In the genomic region with DNA sequence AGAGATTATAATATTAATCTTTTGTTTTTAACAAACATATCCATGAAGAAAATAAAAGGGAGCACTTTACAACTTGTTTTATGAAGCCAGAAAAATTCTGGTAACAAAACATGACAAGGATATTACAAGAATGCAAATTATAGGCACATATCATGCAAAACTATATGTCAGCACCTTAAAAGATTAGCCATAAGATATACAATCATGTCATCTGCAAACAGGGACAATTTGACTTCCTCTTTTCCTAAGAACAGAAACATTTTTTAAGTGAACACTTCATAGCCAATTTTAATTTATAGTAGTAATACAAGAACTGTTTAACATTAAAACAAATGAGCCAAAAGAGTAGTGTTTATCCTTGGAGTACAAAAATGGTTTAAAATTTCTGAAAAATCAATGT, we compare ENCODE assay signal across 33 cellular contexts.
"Had no signal": no experiment of that assay in that cellular context is flagged by ENCODE, and none has a peak within 500 bp of the region (broad histone marks: within the 10 kb centered on the region; RNA-seq: fewer than 3 reads in every experiment).

No MANE protein-coding gene starts in this region.

- H3K27ac Mint-ChIP-seq: activated CD4-positive, alpha-beta memory T cell treated with anti-CD3 and anti-CD28 coated beads, Interleukin-2, amount 10 ng/mL, durations not matched to agents 7 days and 5 days; activated CD4-positive, alpha-beta T cell treated with anti-CD3 and anti-CD28 coated beads for 36 hours; activated CD4-positive, alpha-beta T cell treated with anti-CD3 and anti-CD28 coated beads, Interleukin-2, amount 10 ng/mL, durations not matched to agents 7 days and 5 days; activated naive CD4-positive, alpha-beta T cell treated with anti-CD3 and anti-CD28 coated beads for 36 hours; activated naive CD4-positive, alpha-beta T cell treated with anti-CD3 and anti-CD28 coated beads, Interleukin-2, amount 50 U/mL, for 72 hours; activated naive CD8-positive, alpha-beta T cell treated with anti-CD3 and anti-CD28 coated beads for 36 hours; activated T-cell treated with anti-CD3 and anti-CD28 coated beads, Interleukin-2, amount 50 U/mL, for 72 hours; activated T-helper 1 cell treated with anti-CD3 and anti-CD28 coated beads, Interleukin-12 subunit alpha, Interleukin-12 subunit beta, Interleukin-2, Interleukin-4 antibody, amounts not matched to agents 30 ng/mL and 10 ng/mL and 1 ng/mL, durations not matched to agents 14 hours and 24 hours and 36 hours; activated T-helper 17 cell treated with anti-CD3 and anti-CD28 coated beads, Interleukin-2, amount 50 U/mL, for 72 hours; T-helper 17 cell; WTC11 had no signal

- H3K4me1 Mint-ChIP-seq: activated CD4-positive, alpha-beta memory T cell treated with anti-CD3 and anti-CD28 coated beads, Interleukin-2, amount 10 ng/mL, durations not matched to agents 7 days and 5 days; activated CD4-positive, alpha-beta T cell treated with anti-CD3 and anti-CD28 coated beads for 36 hours; activated CD4-positive, alpha-beta T cell treated with anti-CD3 and anti-CD28 coated beads, Interleukin-2, amount 10 ng/mL, durations not matched to agents 7 days and 5 days; activated naive CD8-positive, alpha-beta T cell treated with anti-CD3 and anti-CD28 coated beads for 36 hours; activated T-helper 17 cell treated with anti-CD3 and anti-CD28 coated beads, Interleukin-2, amount 50 U/mL, for 72 hours; T-helper 17 cell; WTC11 had no signal

- H3K9me3 Mint-ChIP-seq: activated naive CD8-positive, alpha-beta T cell treated with anti-CD3 and anti-CD28 coated beads for 36 hours; WTC11 had no signal

- DNase-seq: activated CD4-positive, alpha-beta memory T cell treated with anti-CD3 and anti-CD28 coated beads, Interleukin-2, amount 10 ng/mL, durations not matched to agents 7 days and 5 days; activated CD4-positive, alpha-beta T cell treated with anti-CD3 and anti-CD28 coated beads for 1 hour; activated CD4-positive, alpha-beta T cell treated with anti-CD3 and anti-CD28 coated beads for 36 hours; activated CD4-positive, alpha-beta T cell treated with anti-CD3 and anti-CD28 coated beads for 48 hours; activated CD4-positive, alpha-beta T cell treated with anti-CD3 and anti-CD28 coated beads, Interleukin-2, amount 10 ng/mL, durations not matched to agents 7 days and 5 days; activated CD4-positive, alpha-beta T cell treated with anti-CD3 and anti-CD28 coated beads, Interleukin-2, amount 50 U/mL, for 48 hours; activated CD4-positive, CD25-positive, alpha-beta regulatory T cell; activated CD8-positive, alpha-beta memory T cell treated with anti-CD3 and anti-CD28 coated beads, Interleukin-2, amount 50 U/mL, for 4 hours; activated effector memory CD4-positive, alpha-beta T cell treated with anti-CD3 and anti-CD28 coated beads, Interleukin-2, amount 50 U/mL, for 16 hours; activated gamma-delta T cell treated with Interleukin-2 at 50 U/mL for 16 hours; activated naive CD4-positive, alpha-beta T cell; activated naive CD4-positive, alpha-beta T cell treated with anti-CD3 and anti-CD28 coated beads for 36 hours; activated naive CD4-positive, alpha-beta T cell treated with anti-CD3 and anti-CD28 coated beads, Interleukin-2, amount 50 U/mL, for 16 hours; activated naive CD8-positive, alpha-beta T cell treated with anti-CD3 and anti-CD28 coated beads for 36 hours; activated T-cell treated with anti-CD3 and anti-CD28 coated beads for 4 hours; activated T-cell treated with anti-CD3 and anti-CD28 coated beads, Interleukin-2, amount 50 U/mL, for 1 hour; activated T-cell treated with anti-CD3 and anti-CD28 coated beads, Interleukin-2, amount 50 U/mL, for 4 hours; activated T-cell treated with anti-CD3 and anti-CD28 coated beads, Interleukin-2, amount 50 U/mL, for 72 hours; adrenal gland; amniotic stem cell; aorta; body of pancreas; brain microvascular endothelial cell; central memory CD4-positive, alpha-beta T cell; T-helper 17 cell; T-helper 9 cell; WERI-Rb-1 had no signal

- ATAC-seq: activated CD4-positive, alpha-beta T cell treated with anti-CD3 and anti-CD28 coated beads for 36 hours; activated CD4-positive, CD25-positive, alpha-beta regulatory T cell treated with anti-CD3 and anti-CD28 coated beads, Interleukin-2, amount 50 U/mL, for 24 hours; activated naive CD4-positive, alpha-beta T cell treated with anti-CD3 and anti-CD28 coated beads, Interleukin-2, amount 50 U/mL, for 72 hours; activated T-cell treated with anti-CD3 and anti-CD28 coated beads, Interleukin-2, amount 50 U/mL, for 4 hours; activated T-cell treated with anti-CD3 and anti-CD28 coated beads, Interleukin-2, amount 50 U/mL, for 72 hours; activated T-helper 17 cell treated with anti-CD3 and anti-CD28 coated beads, Interleukin-2, amount 50 U/mL, for 72 hours; body of pancreas; T-helper 17 cell; WTC11 had no signal

- H3K36me3 Mint-ChIP-seq: activated naive CD4-positive, alpha-beta T cell treated with anti-CD3 and anti-CD28 coated beads, Interleukin-2, amount 50 U/mL, for 72 hours; activated naive CD8-positive, alpha-beta T cell treated with anti-CD3 and anti-CD28 coated beads for 36 hours; WTC11 had no signal

- H3K4me3 Mint-ChIP-seq: activated CD4-positive, alpha-beta memory T cell treated with anti-CD3 and anti-CD28 coated beads, Interleukin-2, amount 10 ng/mL, durations not matched to agents 7 days and 5 days; activated CD4-positive, alpha-beta T cell treated with anti-CD3 and anti-CD28 coated beads for 36 hours; activated CD4-positive, alpha-beta T cell treated with anti-CD3 and anti-CD28 coated beads, Interleukin-2, amount 10 ng/mL, durations not matched to agents 7 days and 5 days; activated naive CD4-positive, alpha-beta T cell treated with anti-CD3 and anti-CD28 coated beads for 36 hours; activated naive CD8-positive, alpha-beta T cell treated with anti-CD3 and anti-CD28 coated beads for 36 hours; activated T-cell treated with anti-CD3 and anti-CD28 coated beads, Interleukin-2, amount 50 U/mL, for 4 hours; activated T-cell treated with anti-CD3 and anti-CD28 coated beads, Interleukin-2, amount 50 U/mL, for 72 hours; activated T-helper 1 cell treated with anti-CD3 and anti-CD28 coated beads, Interleukin-12 subunit alpha, Interleukin-12 subunit beta, Interleukin-2, Interleukin-4 antibody, amounts not matched to agents 30 ng/mL and 10 ng/mL and 1 ng/mL, durations not matched to agents 14 hours and 24 hours and 36 hours; activated T-helper 17 cell treated with anti-CD3 and anti-CD28 coated beads, Interleukin-2, amount 50 U/mL, for 72 hours; T-helper 17 cell; WTC11 had no signal

- H3K4me3 ChIP-seq: adrenal gland, body of pancreas, breast epithelium had no signal

- H3K27me3 Mint-ChIP-seq: activated CD4-positive, alpha-beta memory T cell treated with anti-CD3 and anti-CD28 coated beads, Interleukin-2, amount 10 ng/mL, durations not matched to agents 7 days and 5 days; activated CD4-positive, alpha-beta T cell treated with anti-CD3 and anti-CD28 coated beads for 36 hours; activated CD4-positive, alpha-beta T cell treated with anti-CD3 and anti-CD28 coated beads, Interleukin-2, amount 10 ng/mL, durations not matched to agents 7 days and 5 days; activated naive CD8-positive, alpha-beta T cell treated with anti-CD3 and anti-CD28 coated beads for 36 hours; activated T-helper 17 cell treated with anti-CD3 and anti-CD28 coated beads, Interleukin-2, amount 50 U/mL, for 72 hours; T-helper 17 cell had no signal
